In the genomic region with DNA sequence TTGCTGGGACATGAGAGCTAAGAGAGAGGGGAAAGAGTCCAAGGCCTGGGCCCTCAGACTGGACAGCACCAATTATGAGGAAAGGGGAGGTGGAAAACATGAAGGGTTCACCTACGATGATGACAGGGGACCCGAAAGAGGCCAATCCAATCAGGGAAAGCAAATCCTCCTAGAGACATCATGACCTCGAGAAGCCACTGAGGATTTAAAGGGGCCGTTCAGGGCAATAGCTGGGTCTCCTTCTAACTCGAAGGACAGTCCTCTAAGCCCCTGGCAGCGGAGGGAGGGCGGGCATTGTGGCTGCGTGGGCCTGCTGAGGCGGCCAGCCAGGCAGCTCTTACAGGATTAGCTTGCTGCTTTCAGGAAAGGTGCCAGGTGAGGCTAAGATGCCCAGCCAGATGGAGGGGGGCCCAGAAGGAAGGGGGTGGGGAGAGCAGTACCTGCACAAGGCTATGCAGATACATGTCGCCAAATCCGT, we compare ENCODE assay signal across 10 cellular contexts. TPM values are rescaled to one million over a fixed set of nuclear protein-coding genes. Genes with fewer than 3 reads are reported as not detected.
A peak's percentile ranks its signal among the peaks of the same experiment; 100 is the strongest.
DNase-seq lines count a peak whose midpoint lies in the region; ATAC-seq and TF ChIP-seq lines count a peak whose summit lies in the region.
"Had no signal": no experiment of that assay in that cellular context is flagged by ENCODE, and none has a peak within 500 bp of the region (broad histone marks: within the 10 kb centered on the region; RNA-seq: fewer than 3 reads in every experiment).

No MANE protein-coding gene starts in this region.

- no peaks in the 10 kb centered on the region for H3K9me3 Mint-ChIP-seq in activated naive CD4-positive, alpha-beta T cell treated with anti-CD3 and anti-CD28 coated beads, Interleukin-2, amount 50 U/mL, for 24 hours
- H3K9me3 Mint-ChIP-seq in activated naive CD8-positive, alpha-beta T cell treated with anti-CD3 and anti-CD28 coated beads for 36 hours, result no peaks in the 10 kb centered on the region
- H3K9me3 Mint-ChIP-seq in H9, result no peaks in the 10 kb centered on the region

- no peaks in the 10 kb centered on the region for H3K9me3 ChIP-seq in upper lobe of left lung
- no peaks in the 10 kb centered on the region for H3K9me3 ChIP-seq in SJCRH30 (replicated peaks)
- no peaks in the 10 kb centered on the region for H3K9me3 ChIP-seq in H9 (ENCODE audit: control insufficient read depth, low read depth, low read length)

- H4K5ac ChIP-seq in mesendoderm (ENCODE audit: low read length) (no peak overlapping the region), H9 (ENCODE audit: insufficient read length, low read depth, low read length) (no peak overlapping the region)

- no CpG with 5 or more reads among the region's 11 CpGs for WGBS in mesendoderm (ENCODE audit: extremely low coverage, insufficient coverage, low lambda C conversion rate)
- WGBS in upper lobe of left lung, 2 donors, result 30 to 39% methylated on average over 11 of the region's 11 CpGs
- no CpG with 5 or more reads among the region's 11 CpGs for WGBS in H9 (ENCODE audit: extremely low coverage, insufficient read length, low lambda C conversion rate)

- no peak for TF ChIP-seq CTCF in upper lobe of left lung (IDR thresholded peaks at IDR 0.05)
- no peak for TF ChIP-seq CTCF in H9 (conservative IDR thresholded peaks at IDR 0.05)

- no peak overlapping the region for H4K91ac ChIP-seq in H9 (ENCODE audit: insufficient read length, low read depth, low read length)

- H3K79me2 ChIP-seq in mesendoderm (ENCODE audit: control insufficient read depth, insufficient read depth, low read length) (peaks cover 29% of the 10 kb centered on the region), H9 (ENCODE audit: insufficient read depth, low read length) (peaks cover 13% of the 10 kb centered on the region; the same call in 1 of the 2 replicates)

- H2BK20ac ChIP-seq in H9 (ENCODE audit: low read depth, low read length, poor library complexity, severe bottlenecking), result no peak overlapping the region

- no peak overlapping the region for H4K8ac ChIP-seq in mesendoderm (ENCODE audit: low read depth, low read length)
- H4K8ac ChIP-seq in H9 (replicated peaks; ENCODE audit: insufficient read length, low read depth, low read length), result no peak overlapping the region

- H3K18ac ChIP-seq in mesendoderm (ENCODE audit: low read length) (no peak overlapping the region), H9 (ENCODE audit: insufficient read length, low read depth, low read length) (no peak overlapping the region)

- H3K27me3 ChIP-seq in mesendoderm (ENCODE audit: insufficient read depth, low read length, poor library complexity), result no peaks in the 10 kb centered on the region
- H3K27me3 ChIP-seq in upper lobe of left lung, result no peaks in the 10 kb centered on the region
- no peaks in the 10 kb centered on the region for H3K27me3 ChIP-seq in SJCRH30
- no peaks in the 10 kb centered on the region for H3K27me3 ChIP-seq in H9 (ENCODE audit: insufficient read depth, low read length)

- no peak overlapping the region for H2BK12ac ChIP-seq in H9 (ENCODE audit: insufficient read length, low read depth, low read length)

- no peaks in the 10 kb centered on the region for H3K23me2 ChIP-seq in H9 (ENCODE audit: insufficient read length, low read depth, low read length, poor library complexity, severe bottlenecking)

- H2AK5ac ChIP-seq in mesendoderm (ENCODE audit: low read length) (no peak overlapping the region), H9 (ENCODE audit: insufficient read length, low read length) (no peak overlapping the region)

- H4K20me1 ChIP-seq in H9 (ENCODE audit: control insufficient read depth, insufficient read depth, insufficient read length), result no peaks in the 10 kb centered on the region

- H3K27ac Mint-ChIP-seq in activated naive CD4-positive, alpha-beta T cell treated with anti-CD3 and anti-CD28 coated beads, Interleukin-2, amount 50 U/mL, for 24 hours, result peak overlapping the region; percentile 82
- peak overlapping the region; percentile 82 for H3K27ac Mint-ChIP-seq in activated naive CD8-positive, alpha-beta T cell treated with anti-CD3 and anti-CD28 coated beads for 36 hours
- peak overlapping the region in 1 of 3 experiments; percentile 87; a peak in 2 of 7 replicates for H3K27ac Mint-ChIP-seq in H9

- H3T11ph ChIP-seq in H9 (ENCODE audit: low read length), result no peak overlapping the region

- H3K4me3 Mint-ChIP-seq in activated naive CD4-positive, alpha-beta T cell treated with anti-CD3 and anti-CD28 coated beads, Interleukin-2, amount 50 U/mL, for 24 hours, result peak overlapping the region; percentile 19
- peak overlapping the region; percentile 20 for H3K4me3 Mint-ChIP-seq in activated naive CD8-positive, alpha-beta T cell treated with anti-CD3 and anti-CD28 coated beads for 36 hours
- 0 out of 5 replicates have a peak overlapping the region, but pooled peaks of 1 of the 2 experiments have one; percentile 8 for H3K4me3 Mint-ChIP-seq in H9

- no peak overlapping the region for H2AFZ ChIP-seq in H9 (ENCODE audit: low read length)

- no peak overlapping the region for H3K4me3 ChIP-seq in mesendoderm (ENCODE audit: low read length)
- peak overlapping the region in 1 of 4 donors; percentile 7 for H3K4me3 ChIP-seq in upper lobe of left lung
- no peak overlapping the region for H3K4me3 ChIP-seq in SJCRH30

- H3K4me2 ChIP-seq in mesendoderm (ENCODE audit: low read length) (no peak overlapping the region), H9 (ENCODE audit: insufficient read depth, insufficient read length, low read length) (no peak overlapping the region)

- peaks cover 4% of the 10 kb centered on the region for H3K36me3 Mint-ChIP-seq in activated naive CD4-positive, alpha-beta T cell treated with anti-CD3 and anti-CD28 coated beads, Interleukin-2, amount 50 U/mL, for 24 hours
- peaks cover 17% of the 10 kb centered on the region for H3K36me3 Mint-ChIP-seq in activated naive CD8-positive, alpha-beta T cell treated with anti-CD3 and anti-CD28 coated beads for 36 hours
- peaks cover 0 to 5% (median 2%) of the 10 kb centered on the region in 3 experiments; a peak in 3 of 7 replicates for H3K36me3 Mint-ChIP-seq in H9 (ENCODE audit: insufficient read depth in 1 of 3, low read depth in 3 of 3)

- H2BK120ac ChIP-seq in mesendoderm (ENCODE audit: low read depth, low read length), result no peak overlapping the region
- H2BK120ac ChIP-seq in H9 (ENCODE audit: low read depth, low read length, poor library complexity, severe bottlenecking), result no peak overlapping the region

- no peaks in the 10 kb centered on the region for H3K36me3 ChIP-seq in mesendoderm (ENCODE audit: control insufficient read depth, insufficient read depth, low read length)
- H3K36me3 ChIP-seq in upper lobe of left lung, result peaks cover 0 to 6% (median 0%) of the 10 kb centered on the region in 4 donors
- no peaks in the 10 kb centered on the region for H3K36me3 ChIP-seq in SJCRH30

- H3K79me1 ChIP-seq in mesendoderm (ENCODE audit: low read length) (peaks cover 44% of the 10 kb centered on the region), H9 (ENCODE audit: insufficient read depth, low read depth, low read length, poor library complexity, severe bottlenecking) (no peaks in the 10 kb centered on the region)

- no peak overlapping the region for H2BK15ac ChIP-seq in mesendoderm (replicated peaks; ENCODE audit: low read depth)
- H2BK15ac ChIP-seq in H9 (ENCODE audit: low read depth, low read length), result no peak overlapping the region

- H3K14ac ChIP-seq in H9 (ENCODE audit: insufficient read depth, low read length), result no peak overlapping the region

- H2BK5ac ChIP-seq in mesendoderm (ENCODE audit: low read length) (no peak overlapping the region), H9 (ENCODE audit: insufficient read length, low read length) (no peak overlapping the region)

- no peak for DNase-seq in activated naive CD4-positive, alpha-beta T cell (lab: John Stamatoyannopoulos, UW)
- no peak for DNase-seq in activated naive CD8-positive, alpha-beta T cell treated with anti-CD3 and anti-CD28 coated beads for 36 hours
- DNase-seq in mesendoderm, result no peak
- DNase-seq in upper lobe of left lung, result no peak
- DNase-seq in activated effector memory CD4-positive, alpha-beta T cell treated with Interleukin-2 at 50 U/mL for 16 hours, result no peak
- DNase-seq in SJCRH30, result no peak
- DNase-seq in H9, result no peak
- DNase-seq: DMS53; stimulated activated CD4-positive, alpha-beta T cell treated with anti-CD3 and anti-CD28 coated beads, Interleukin-1b, Interleukin-23, amount 100 ng/mL, for 48 hours had no signal

- H3K27me3 Mint-ChIP-seq in activated naive CD4-positive, alpha-beta T cell treated with anti-CD3 and anti-CD28 coated beads, Interleukin-2, amount 50 U/mL, for 24 hours, result no peaks in the 10 kb centered on the region
- no peaks in the 10 kb centered on the region for H3K27me3 Mint-ChIP-seq in activated naive CD8-positive, alpha-beta T cell treated with anti-CD3 and anti-CD28 coated beads for 36 hours
- no peaks in the 10 kb centered on the region for H3K27me3 Mint-ChIP-seq in H9 (ENCODE audit: low read depth)

- H3K4me1 Mint-ChIP-seq in activated naive CD4-positive, alpha-beta T cell treated with anti-CD3 and anti-CD28 coated beads, Interleukin-2, amount 50 U/mL, for 24 hours, result peaks cover 100% of the 10 kb centered on the region
- peaks cover 97% of the 10 kb centered on the region for H3K4me1 Mint-ChIP-seq in activated naive CD8-positive, alpha-beta T cell treated with anti-CD3 and anti-CD28 coated beads for 36 hours
- H3K4me1 Mint-ChIP-seq in H9, result peaks cover 85 to 95% of the 10 kb centered on the region in 2 experiments

- no peak for ATAC-seq in upper lobe of left lung (ENCODE audit: low FRiP score in 2 of 2)

- no peak overlapping the region for H3K27ac ChIP-seq in mesendoderm (ENCODE audit: low read depth, low read length)
- peak overlapping the region; percentile 59 to 88 (median 80) for H3K27ac ChIP-seq in upper lobe of left lung
- H3K27ac ChIP-seq in SJCRH30, result no peak overlapping the region
- no peak overlapping the region for H3K27ac ChIP-seq in H9 (ENCODE audit: insufficient read length, low read depth, low read length)

- TF ChIP-seq POLR2A in upper lobe of left lung (IDR thresholded peaks at IDR 0.05), result no peak

- H3K4ac ChIP-seq in mesendoderm (ENCODE audit: low read depth, low read length) (no peak overlapping the region), H9 (ENCODE audit: low read depth, low read length) (no peak overlapping the region)

- peaks cover 36% of the 10 kb centered on the region for H3K4me1 ChIP-seq in mesendoderm (ENCODE audit: control insufficient read depth, low read depth, low read length)
- H3K4me1 ChIP-seq in upper lobe of left lung, result peaks cover 100% of the 10 kb centered on the region in 4 donors
- H3K4me1 ChIP-seq in SJCRH30, result peaks cover 82% of the 10 kb centered on the region
- H3K4me1 ChIP-seq in H9 (ENCODE audit: insufficient read depth, low read length), result peaks cover 19% of the 10 kb centered on the region

- no peak overlapping the region for H3K23ac ChIP-seq in mesendoderm (ENCODE audit: low read length)
- H3K23ac ChIP-seq in H9 (ENCODE audit: insufficient read length, low read depth, low read length), result no peak overlapping the region

- no peak for TF ChIP-seq EP300 in upper lobe of left lung (IDR thresholded peaks at IDR 0.05)

- H3K56ac ChIP-seq in mesendoderm (ENCODE audit: low read length) (peak overlapping the region; percentile 22), H9 (ENCODE audit: insufficient read length, low read depth, low read length) (no peak overlapping the region)

- H3K9ac ChIP-seq in mesendoderm (ENCODE audit: low read length), result no peak overlapping the region
- no peak overlapping the region for H3K9ac ChIP-seq in H9 (ENCODE audit: extremely low read depth, insufficient read length, low read length)

RNA-seq across cellular contexts. Expression of gene MEF2D, which starts 7.4 kb away (rescaled TPM):
- 10 to 100 TPM; 25.7 to 27.8 TPM for total RNA-seq in activated naive CD8-positive, alpha-beta T cell treated with anti-CD3 and anti-CD28 coated beads for 36 hours
- polyA plus RNA-seq in mesendoderm (2013, experiment 1 of 2), result 11.7 TPM
- 11.4 TPM for polyA plus RNA-seq in mesendoderm (2013, experiment 2 of 2)
- total RNA-seq in upper lobe of left lung, result 100 to 1,000 TPM in 2 of 6 donors, 10 to 100 TPM in 4; 42.7 to 146 (median 58.7) TPM
- 10.0 and 13.3 TPM in 2 replicates for total RNA-seq in SJCRH30 (2014; rRNA removed; shearing (Covaris generic))
- 18.7 and 20.8 TPM in 2 replicates for total RNA-seq in H9 (2021)

Comparison
In these comparisons a context has a peak if more than half of its experiments do, and no peak if none do; other contexts are left out.
1. H3K27ac ChIP-seq: peak in upper lobe of left lung (4 of 4); none in mesendoderm (single experiment), SJCRH30 (single experiment) and H9 (single experiment).